In the genomic region with DNA sequence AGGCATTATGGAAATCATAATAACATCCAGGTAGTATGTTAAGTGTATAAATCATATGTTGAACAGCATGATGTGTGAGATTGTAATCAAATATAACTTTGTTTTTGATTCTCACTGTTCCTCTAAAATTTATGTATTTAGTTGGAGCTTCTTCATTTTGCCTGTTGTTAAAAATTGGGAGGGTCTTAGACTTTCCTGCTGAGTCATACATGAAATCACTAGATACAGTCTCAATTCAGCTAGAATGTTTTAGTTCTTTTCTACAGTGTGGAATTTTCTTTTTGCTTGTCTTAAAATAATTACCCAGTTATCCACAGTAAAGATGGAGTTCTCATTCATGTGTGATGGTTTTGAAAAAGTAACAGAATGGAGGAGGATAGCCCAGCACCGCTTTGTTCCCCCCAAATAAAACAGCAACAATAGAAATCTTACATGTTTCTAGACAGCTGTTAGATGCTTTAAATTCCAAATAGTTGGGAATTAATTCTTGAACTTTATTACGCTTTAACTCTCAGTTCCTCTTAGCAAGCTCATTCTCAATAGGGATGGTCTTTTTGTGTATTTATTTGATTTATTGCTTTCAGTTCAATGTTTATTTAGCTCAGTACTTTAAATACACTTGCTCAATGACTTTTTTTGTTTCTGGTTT, we compare ENCODE assay signal across 30 cellular contexts.
DNase-seq lines count a peak whose midpoint lies in the region; TF ChIP-seq lines count a peak whose summit lies in the region.
"Had no signal": no experiment of that assay in that cellular context is flagged by ENCODE, and none has a peak within 500 bp of the region (broad histone marks: within the 10 kb centered on the region; RNA-seq: fewer than 3 reads in every experiment).

No MANE protein-coding gene starts in this region.

- H3K27me3 Mint-ChIP-seq in chondrocyte (ENCODE audit: low read depth) = no peaks in the 10 kb centered on the region
- H3K27me3 Mint-ChIP-seq: activated CD4-positive, alpha-beta T cell treated with anti-CD3 and anti-CD28 coated beads for 36 hours; CD8-positive, alpha-beta memory T cell had no signal

- DNase-seq in NOMO-1 treated with DMSO at 0.1 percent for 48 hours (lab: John Stamatoyannopoulos, UW; ENCODE audit: unreplicated experiment) = peak; percentile 75
- DNase-seq in chondrocyte (ENCODE audit: low spot score) = no peak
- no peak for DNase-seq in DMS114 treated with DMSO at 0.1 percent for 48 hours (lab: John Stamatoyannopoulos, UW; ENCODE audit: unreplicated experiment)
- DNase-seq in mammary epithelial cell = no peak
- DNase-seq in AG08396 (ENCODE audit: low spot score) = no peak
- no peak for DNase-seq in germinal center (ENCODE audit: low spot score)
- DNase-seq: activated CD4-positive, alpha-beta T cell treated with anti-CD3 and anti-CD28 coated beads for 36 hours; activated naive CD4-positive, alpha-beta T cell treated with anti-CD3 and anti-CD28 coated beads for 36 hours; activated T-cell treated with anti-CD3 and anti-CD28 coated beads, Interleukin-2, amount 50 U/mL, for 72 hours; AML-193; anterior cingulate cortex; CD8-positive, alpha-beta memory T cell; DMS53; effector CD4-positive, alpha-beta T cell; esophagus squamous epithelium; head of caudate nucleus; HFFc6; left ventricle myocardium inferior; mucosa of descending colon; NCI-H1092 treated with DMSO at 0.1 percent for 48 hours; NCI-H2029; NCI-H226; NCI-H82; stimulated activated CD4-positive, alpha-beta T cell treated with anti-CD3 and anti-CD28 coated beads, Interleukin-4, amount 100 ng/mL, for 24 hours; stimulated activated naive CD4-positive, alpha-beta T cell treated with Interleukin-2 at 50 U/mL for 16 hours had no signal

- H3K4me3 ChIP-seq in mesodermal cell (ENCODE audit: extremely low read depth, insufficient read depth, low read length, poor library complexity, severe bottlenecking) = no peak overlapping the region
- H3K4me3 ChIP-seq in mammary epithelial cell (replicated peaks in 1 of 3; ENCODE audit: insufficient read depth in 1 of 3, low read depth in 2 of 3, low read length in 3 of 3) = no peak overlapping the region
- H3K4me3 ChIP-seq: esophagus squamous epithelium, left ventricle myocardium inferior, mucosa of descending colon, SJSA1, thoracic aorta had no signal

- no peaks in the 10 kb centered on the region for H3K79me2 ChIP-seq in mammary epithelial cell (ENCODE audit: insufficient read depth, low read length)

- peaks cover 30% of the 10 kb centered on the region for H3K4me1 Mint-ChIP-seq in chondrocyte (ENCODE audit: low read depth)
- H3K4me1 Mint-ChIP-seq: activated CD4-positive, alpha-beta T cell treated with anti-CD3 and anti-CD28 coated beads for 36 hours had no signal

- H3K36me3 ChIP-seq in mesodermal cell (ENCODE audit: control insufficient read depth, insufficient read depth, low read length) = peaks cover 16% of the 10 kb centered on the region
- peaks cover 4% of the 10 kb centered on the region for H3K36me3 ChIP-seq in mammary epithelial cell (ENCODE audit: insufficient read depth, low read length)

- H3K9me3 Mint-ChIP-seq in chondrocyte (ENCODE audit: low read depth) = no peaks in the 10 kb centered on the region
- H3K9me3 Mint-ChIP-seq: activated naive CD4-positive, alpha-beta T cell treated with anti-CD3 and anti-CD28 coated beads for 36 hours; activated T-cell treated with anti-CD3 and anti-CD28 coated beads, Interleukin-2, amount 50 U/mL, for 72 hours; CD8-positive, alpha-beta memory T cell; HFFc6; T-helper 1 cell treated with Interleukin-12 subunit alpha and Interleukin-12 subunit beta and Interleukin-4 antibody, amounts not matched to agents 30 μg/mL and 1 μg/mL, for 36 hours had no signal

- intact Hi-C loops in mammary epithelial cell (cut with micrococcal nuclease) = no loop called here

- BruUV-seq in mammary epithelial cell (replicated peaks; lab: Mats Ljungman, UMichigan) = no TSS peak

- no peaks in the 10 kb centered on the region for H3K4me1 ChIP-seq in mesodermal cell (ENCODE audit: control insufficient read depth, insufficient read depth, low read length, poor library complexity, severe bottlenecking)
- H3K4me1 ChIP-seq in mammary epithelial cell (ENCODE audit: insufficient read depth, low read length) = no peaks in the 10 kb centered on the region
- H3K4me1 ChIP-seq: esophagus squamous epithelium, left ventricle myocardium inferior, SJSA1 had no signal

- H3K36me3 Mint-ChIP-seq in chondrocyte (ENCODE audit: low read depth) = peaks cover 9% of the 10 kb centered on the region

- CTCF ChIA-PET in mammary epithelial cell (lab: Charles Lee; ENCODE audit: low non-redundant PET) = no interaction called here

- in situ Hi-C loops in mammary epithelial cell (cut with MboI; ENCODE audit: low sequenced_read_pairs in 2 of 2) = no loop called here

- H3K4me2 ChIP-seq in mammary epithelial cell (ENCODE audit: insufficient read depth, low read depth, low read length) = no peak overlapping the region

- no peak for TF ChIP-seq CTCF in chondrocyte (IDR thresholded peaks at IDR 0.05)
- TF ChIP-seq CTCF in mammary epithelial cell (conservative IDR thresholded peaks at IDR 0.05 in 1 of 2, IDR thresholded peaks at IDR 0.05 in 1 of 2; ENCODE audit: extremely low read depth in 1 of 2, insufficient read depth in 1 of 2, low read depth in 1 of 2, low read length in 2 of 2) = no peak

- no peak overlapping the region for H3K4me3 Mint-ChIP-seq in chondrocyte (ENCODE audit: unreplicated experiment)
- H3K4me3 Mint-ChIP-seq: activated CD4-positive, alpha-beta T cell treated with anti-CD3 and anti-CD28 coated beads for 36 hours; activated naive CD4-positive, alpha-beta T cell treated with anti-CD3 and anti-CD28 coated beads for 36 hours; activated T-cell treated with anti-CD3 and anti-CD28 coated beads, Interleukin-2, amount 50 U/mL, for 72 hours; CD8-positive, alpha-beta memory T cell; HFFc6; T-helper 1 cell treated with Interleukin-12 subunit alpha and Interleukin-12 subunit beta and Interleukin-4 antibody, amounts not matched to agents 30 μg/mL and 1 μg/mL, for 36 hours had no signal

- no peaks in the 10 kb centered on the region for H3K27me3 ChIP-seq in mammary epithelial cell (ENCODE audit: insufficient read depth, low read length)
- H3K27me3 ChIP-seq: esophagus squamous epithelium, neutrophil, SJSA1 had no signal

- H3K27ac ChIP-seq in mesodermal cell (ENCODE audit: low read depth, low read length, severe bottlenecking) = peak overlapping the region; percentile 30
- no peak overlapping the region for H3K27ac ChIP-seq in mammary epithelial cell (ENCODE audit: insufficient read depth, low read depth, low read length)
- H3K27ac ChIP-seq: esophagus squamous epithelium, left ventricle myocardium inferior, neutrophil, SJSA1, thoracic aorta had no signal

- H3K9me3 ChIP-seq in mesodermal cell (ENCODE audit: control insufficient read depth, low read length) = no peaks in the 10 kb centered on the region
- H3K9me3 ChIP-seq in mammary epithelial cell (replicated peaks; ENCODE audit: insufficient read depth, low read length) = no peaks in the 10 kb centered on the region
- H3K9me3 ChIP-seq: esophagus squamous epithelium, left ventricle myocardium inferior, mucosa of descending colon, neutrophil, SJSA1, thoracic aorta had no signal

- H3K9ac ChIP-seq in mammary epithelial cell (ENCODE audit: insufficient read depth, low read length) = no peak overlapping the region

- peak overlapping the region; percentile 62 for H3K27ac Mint-ChIP-seq in chondrocyte (ENCODE audit: unreplicated experiment)
- H3K27ac Mint-ChIP-seq: activated naive CD4-positive, alpha-beta T cell treated with anti-CD3 and anti-CD28 coated beads for 36 hours; activated T-cell treated with anti-CD3 and anti-CD28 coated beads, Interleukin-2, amount 50 U/mL, for 72 hours; CD8-positive, alpha-beta memory T cell; HFFc6; T-helper 1 cell treated with Interleukin-12 subunit alpha and Interleukin-12 subunit beta and Interleukin-4 antibody, amounts not matched to agents 30 μg/mL and 1 μg/mL, for 36 hours had no signal

- WGBS in mesodermal cell (ENCODE audit: insufficient coverage in 2 of 2), 2 experiments = 100% methylated on average over 1 of the region's 2 CpGs; no CpG with 5 or more reads in 1 of the 2 experiments
- 100% methylated on average over 2 of the region's 2 CpGs for WGBS in mammary epithelial cell (ENCODE audit: low coverage, missing lambda C conversion rate)

- dilution Hi-C loops in mammary epithelial cell (cut with HindIII; ENCODE audit: low sequenced_read_pairs) = no loop called here

- H4K20me1 ChIP-seq in mammary epithelial cell (ENCODE audit: insufficient read depth, low read length) = no peaks in the 10 kb centered on the region

- H2AFZ ChIP-seq in mammary epithelial cell (ENCODE audit: low read depth, low read length) = no peak overlapping the region
